ENCODE assay signal across 1 cellular context in the genomic region with DNA sequence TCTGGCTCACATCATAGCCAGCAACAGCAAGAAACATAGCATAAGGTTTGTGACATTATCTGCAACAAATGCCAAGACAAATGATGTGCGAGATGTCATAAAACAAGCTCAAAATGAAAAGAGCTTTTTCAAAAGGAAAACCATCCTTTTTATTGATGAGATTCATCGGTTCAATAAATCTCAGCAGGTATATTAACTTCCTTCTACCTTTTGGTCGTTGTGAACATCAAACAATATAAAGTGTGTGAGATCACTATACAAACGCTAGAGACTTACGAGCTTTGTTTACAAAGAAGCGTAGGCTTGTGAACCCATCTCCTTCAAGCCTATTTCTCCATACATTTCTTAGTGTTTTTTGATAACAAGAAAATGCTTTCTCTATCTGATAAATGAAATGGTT.
TF ChIP-seq lines count a peak whose summit lies in the region.

No MANE protein-coding gene starts in this region.

TF ChIP-seq in K562, 482 proteins besides CTCF, POLR2A, EP300 and RAD21:
- no peak for TF ChIP-seq LARP7 (IDR thresholded peaks at IDR 0.05)
